8 cellular contexts compared by ENCODE assay signal in the genomic region with DNA sequence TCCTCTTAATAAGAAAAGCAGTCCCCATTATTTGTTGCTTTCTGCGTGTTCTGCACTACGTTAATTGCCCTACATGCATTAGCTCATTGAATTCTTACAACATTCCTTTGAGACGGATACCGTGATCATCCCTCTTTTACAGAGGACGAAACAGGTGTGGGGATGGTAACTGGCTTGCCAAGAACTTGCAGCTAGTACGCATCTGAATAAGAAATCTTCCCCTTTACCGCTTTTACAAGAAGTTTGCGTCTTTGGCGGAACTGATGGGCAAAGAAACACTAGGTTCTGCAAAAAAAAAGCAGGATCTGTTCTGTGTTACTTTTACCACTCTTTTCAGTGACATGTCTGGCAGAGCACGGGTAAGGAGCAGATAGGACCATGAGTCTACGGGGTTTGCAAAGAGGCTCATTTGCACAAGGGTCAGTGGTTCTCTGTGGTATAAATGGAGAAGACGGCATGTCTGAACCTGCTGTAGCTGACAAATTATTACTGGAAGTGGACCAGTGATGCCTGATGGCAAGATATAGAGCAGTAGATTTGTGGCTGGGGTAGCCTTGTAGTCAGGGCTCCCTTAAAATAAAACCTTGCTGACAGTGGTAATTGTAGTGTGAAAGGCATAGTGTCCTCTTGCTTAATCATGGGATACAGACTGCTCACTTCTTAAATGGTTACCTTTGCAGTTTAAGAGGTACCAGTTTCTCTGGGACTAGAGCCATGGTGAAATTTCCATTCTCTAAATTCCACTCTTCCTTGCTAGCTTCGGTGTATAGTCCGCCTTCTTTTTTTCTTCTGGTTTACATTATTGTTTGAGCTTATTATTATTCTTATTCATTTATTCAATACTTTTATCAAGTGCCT. TPM values are rescaled to one million over a fixed set of nuclear protein-coding genes. Genes with fewer than 3 reads are reported as not detected.
DNase-seq lines count a peak whose midpoint lies in the region; ATAC-seq lines count a peak whose summit lies in the region.

No MANE protein-coding gene starts in this region.

- H3K36me3 ChIP-seq in CD8-positive, alpha-beta memory T cell (ENCODE audit: insufficient read depth, low read length), result no peaks in the 10 kb centered on the region

- peak overlapping the region; percentile 93 to 100 (median 97) for H3K4me3 Mint-ChIP-seq in CD8-positive, alpha-beta memory T cell
- peak overlapping the region; percentile 99 for H3K4me3 Mint-ChIP-seq in activated naive CD8-positive, alpha-beta T cell treated with anti-CD3 and anti-CD28 coated beads, Interleukin-2, amount 10 ng/mL, durations not matched to agents 7 days and 5 days

- H3K4me1 ChIP-seq in CD8-positive, alpha-beta memory T cell (ENCODE audit: insufficient read depth, low read length), result peaks cover 32% of the 10 kb centered on the region

- no peak for ATAC-seq in activated naive CD8-positive, alpha-beta T cell treated with anti-CD3 and anti-CD28 coated beads, Interleukin-2, amount 10 ng/mL, durations not matched to agents 7 days and 5 days (ENCODE audit: low read depth)
- ATAC-seq in GM18502 (IDR thresholded peaks at IDR 0.05; ENCODE audit: poor library complexity, unreplicated experiment), result no peak
- no peak for ATAC-seq in HG03565 (IDR thresholded peaks at IDR 0.05; ENCODE audit: unreplicated experiment)

- H3K27ac ChIP-seq in CD8-positive, alpha-beta memory T cell (ENCODE audit: low read depth, low read length), result no peak overlapping the region

- peak overlapping the region; percentile 84 for H3K4me3 ChIP-seq in CD8-positive, alpha-beta memory T cell (ENCODE audit: low read length)

- POLR2A ChIA-PET in CD8-positive, alpha-beta memory T cell (lab: Charles Lee), result interaction anchor here (1.2 to 3.3 kb wide), 2 partner anchors 30 to 457 kb away, joined by 3 to 26 read pairs; a partner anchor contains a TSS
- POLR2A ChIA-PET in activated naive CD8-positive, alpha-beta T cell treated with anti-CD3 and anti-CD28 coated beads, Interleukin-2, amount 10 ng/mL, durations not matched to agents 7 days and 5 days (lab: Charles Lee), result interaction anchor here (0.7 to 3.8 kb wide), 7 partner anchors 13 to 723 kb away, joined by 3 to 48 read pairs (median 6); a partner anchor contains a TSS

- no peaks in the 10 kb centered on the region for H3K9me3 Mint-ChIP-seq in CD8-positive, alpha-beta memory T cell
- no peaks in the 10 kb centered on the region for H3K9me3 Mint-ChIP-seq in activated naive CD8-positive, alpha-beta T cell treated with anti-CD3 and anti-CD28 coated beads, Interleukin-2, amount 10 ng/mL, durations not matched to agents 7 days and 5 days

- CTCF ChIA-PET in CD8-positive, alpha-beta memory T cell (lab: Charles Lee), result interaction anchor here (1.1 to 2.8 kb wide), 5 partner anchors 13 to 439 kb away, joined by 3 to 25 read pairs (median 4); a partner anchor contains a TSS

- H3K27me3 Mint-ChIP-seq in CD8-positive, alpha-beta memory T cell, result no peaks in the 10 kb centered on the region
- H3K27me3 Mint-ChIP-seq in activated naive CD8-positive, alpha-beta T cell treated with anti-CD3 and anti-CD28 coated beads, Interleukin-2, amount 10 ng/mL, durations not matched to agents 7 days and 5 days, result no peaks in the 10 kb centered on the region

- no peaks in the 10 kb centered on the region for H3K9me3 ChIP-seq in CD8-positive, alpha-beta memory T cell (ENCODE audit: low read length)

- H3K27me3 ChIP-seq in CD8-positive, alpha-beta memory T cell (ENCODE audit: insufficient read depth, low read length, poor library complexity, severe bottlenecking), result no peaks in the 10 kb centered on the region

- DNase-seq in CD8-positive, alpha-beta memory T cell, result no peak
- DNase-seq in LHCN-M2 (ENCODE audit: low read depth), result peak; percentile 5
- DNase-seq in activated naive CD8-positive, alpha-beta T cell treated with anti-CD3 and anti-CD28 coated beads, Interleukin-2, amount 10 ng/mL, durations not matched to agents 7 days and 5 days, result no peak
- DNase-seq in inferior parietal cortex (ENCODE audit: extremely low spot score), result peak; percentile 63
- DNase-seq in superior temporal gyrus (ENCODE audit: extremely low spot score), result peak; percentile 79
- DNase-seq in stimulated activated CD4-positive, alpha-beta T cell treated with anti-CD3 and anti-CD28 coated beads, Interleukin-4, amount 100 ng/mL, for 1 hour, result no peak

- H3K27ac Mint-ChIP-seq in CD8-positive, alpha-beta memory T cell, result peak overlapping the region in 7 of 8 donors; percentile 62 to 99 (median 87)
- peak overlapping the region; percentile 97 for H3K27ac Mint-ChIP-seq in activated naive CD8-positive, alpha-beta T cell treated with anti-CD3 and anti-CD28 coated beads, Interleukin-2, amount 10 ng/mL, durations not matched to agents 7 days and 5 days

- peaks cover 0 to 33% (median 7%) of the 10 kb centered on the region in 3 donors for H3K36me3 Mint-ChIP-seq in CD8-positive, alpha-beta memory T cell
- peaks cover 13% of the 10 kb centered on the region for H3K36me3 Mint-ChIP-seq in activated naive CD8-positive, alpha-beta T cell treated with anti-CD3 and anti-CD28 coated beads, Interleukin-2, amount 10 ng/mL, durations not matched to agents 7 days and 5 days

- peaks cover 34 to 51% (median 45%) of the 10 kb centered on the region in 3 donors for H3K4me1 Mint-ChIP-seq in CD8-positive, alpha-beta memory T cell
- H3K4me1 Mint-ChIP-seq in activated naive CD8-positive, alpha-beta T cell treated with anti-CD3 and anti-CD28 coated beads, Interleukin-2, amount 10 ng/mL, durations not matched to agents 7 days and 5 days, result peaks cover 27% of the 10 kb centered on the region

RNA-seq across cellular contexts. Expression of a gene that starts 1.4 kb away (rescaled TPM):
- 10 to 100 TPM; 30.1 to 37.4 TPM for total RNA-seq in CD8-positive, alpha-beta memory T cell
- 8.2 TPM for polyA plus RNA-seq in CD8-positive, alpha-beta memory T cell
- 17.4 and 20.3 TPM in 2 replicates for total RNA-seq in LHCN-M2 (2014; rRNA removed)
- 3.7 TPM for polyA plus RNA-seq in LHCN-M2 (2012)
- total RNA-seq in activated naive CD8-positive, alpha-beta T cell treated with anti-CD3 and anti-CD28 coated beads, Interleukin-2, amount 10 ng/mL, durations not matched to agents 7 days and 5 days, result 10 to 100 TPM; 35.2 to 38.1 TPM

RNA-seq across cellular contexts. Expression of a gene that starts 3.2 kb away (rescaled TPM):
- total RNA-seq in CD8-positive, alpha-beta memory T cell, result 10 to 100 TPM; 27.9 to 30.5 TPM
- 39.8 TPM for polyA plus RNA-seq in CD8-positive, alpha-beta memory T cell
- total RNA-seq in LHCN-M2 (2014; rRNA removed), result 51.2 and 61.8 TPM in 2 replicates
- 40.6 TPM for polyA plus RNA-seq in LHCN-M2 (2012)
- total RNA-seq in activated naive CD8-positive, alpha-beta T cell treated with anti-CD3 and anti-CD28 coated beads, Interleukin-2, amount 10 ng/mL, durations not matched to agents 7 days and 5 days, result 10 to 100 TPM; 22.0 to 22.6 TPM

RNA-seq across cellular contexts. Expression of a gene that starts 30.4 kb away (rescaled TPM):
- 10 to 100 TPM; 37.4 to 40.2 TPM for total RNA-seq in CD8-positive, alpha-beta memory T cell
- 52.3 TPM for polyA plus RNA-seq in CD8-positive, alpha-beta memory T cell
- total RNA-seq in LHCN-M2 (2014; rRNA removed), result 36.4 and 41.8 TPM in 2 replicates
- polyA plus RNA-seq in LHCN-M2 (2012), result 52.2 TPM
- total RNA-seq in activated naive CD8-positive, alpha-beta T cell treated with anti-CD3 and anti-CD28 coated beads, Interleukin-2, amount 10 ng/mL, durations not matched to agents 7 days and 5 days, result 10 to 100 TPM; 50.2 to 55.6 TPM

Comparison
In these comparisons a context has a peak if more than half of its experiments do, and no peak if none do; other contexts are left out.
1. DNase-seq: peak in LHCN-M2 (single experiment), inferior parietal cortex (single experiment) and superior temporal gyrus (single experiment); none in CD8-positive, alpha-beta memory T cell (0 of 5), activated naive CD8-positive, alpha-beta T cell treated with anti-CD3 and anti-CD28 coated beads, Interleukin-2, amount 10 ng/mL, durations not matched to agents 7 days and 5 days (single experiment) and stimulated activated CD4-positive, alpha-beta T cell treated with anti-CD3 and anti-CD28 coated beads, Interleukin-4, amount 100 ng/mL, for 1 hour (single experiment).